13 cellular contexts compared by ENCODE assay signal in the genomic region with DNA sequence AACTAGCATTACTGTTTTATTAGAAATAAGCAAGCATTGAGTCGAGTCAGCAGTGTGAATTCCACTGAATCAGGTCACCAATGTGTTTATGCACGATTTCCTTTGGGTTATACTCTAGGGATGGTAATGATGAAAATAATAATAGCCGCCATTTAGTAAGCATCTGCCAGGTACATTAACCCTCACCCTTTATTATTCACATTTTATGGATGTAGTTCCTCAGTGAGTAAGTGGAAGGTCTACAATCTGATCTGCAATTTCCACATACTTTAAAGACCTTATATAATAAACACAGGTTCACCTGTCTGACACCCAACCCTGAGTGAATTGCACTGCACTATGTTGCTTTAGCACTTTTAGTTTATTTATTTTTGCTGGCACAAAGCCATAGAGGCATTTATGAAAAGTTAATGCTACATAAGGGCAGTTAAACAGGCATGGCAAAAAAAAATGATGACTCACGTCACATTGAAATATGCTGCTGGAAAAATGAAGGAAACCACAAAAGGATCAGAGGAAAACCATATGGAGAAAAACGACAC.
DNase-seq lines count a peak whose midpoint lies in the region; ATAC-seq and TF ChIP-seq lines count a peak whose summit lies in the region.
"Had no signal": no experiment of that assay in that cellular context is flagged by ENCODE, and none has a peak within 500 bp of the region (broad histone marks: within the 10 kb centered on the region; RNA-seq: fewer than 3 reads in every experiment).

No MANE protein-coding gene starts in this region.

- H2BK5ac ChIP-seq in IMR-90 (ENCODE audit: low read depth, low read length, poor library complexity, severe bottlenecking) = peak overlapping the region; percentile 9

- no peak for TF ChIP-seq CTCF in AG10803 (conservative IDR thresholded peaks at IDR 0.05; ENCODE audit: low read length)
- no peak for TF ChIP-seq CTCF in IMR-90 (conservative IDR thresholded peaks at IDR 0.05; ENCODE audit: low read depth, low read length)
- TF ChIP-seq CTCF in omental fat pad (IDR thresholded peaks at IDR 0.05) = no peak

- peak; percentile 83 for ATAC-seq in IMR-90 (ENCODE audit: low read depth)
- ATAC-seq in stimulated activated effector memory CD8-positive, alpha-beta T cell treated with anti-CD3 and anti-CD28 coated beads, Interleukin-12 subunit alpha, Interleukin-12 subunit beta, amount 100 ng/mL, for 72 hours = no peak
- ATAC-seq in HG02938 (IDR thresholded peaks at IDR 0.05; ENCODE audit: unreplicated experiment) = no peak
- no peak for ATAC-seq in omental fat pad (ENCODE audit: low FRiP score)

- POLR2A ChIA-PET in IMR-90 (lab: Charles Lee; ENCODE audit: unreplicated experiment) = no interaction called here

- intact Hi-C loops in IMR-90 (cut with micrococcal nuclease) = no loop called here

- H3K27me3 ChIP-seq in IMR-90 (ENCODE audit: control insufficient read depth, insufficient read depth, low read length) = no peaks in the 10 kb centered on the region

- no peaks in the 10 kb centered on the region for H3K36me3 Mint-ChIP-seq in stimulated activated effector memory CD8-positive, alpha-beta T cell treated with anti-CD3 and anti-CD28 coated beads, Interleukin-12 subunit alpha, Interleukin-12 subunit beta, amount 100 ng/mL, for 72 hours
- H3K36me3 Mint-ChIP-seq: CD8-positive, alpha-beta memory T cell had no signal

- no peak overlapping the region for H2AK9ac ChIP-seq in IMR-90 (replicated peaks; ENCODE audit: low read depth, low read length, poor library complexity)

- H4K8ac ChIP-seq in IMR-90 (ENCODE audit: low read depth in 2 of 2, low read length in 2 of 2) = no peak overlapping the region

- no peak for TF ChIP-seq POLR2A in IMR-90 (IDR thresholded peaks at IDR 0.05; ENCODE audit: low read depth, low read length)

- WGBS in IMR-90 (ENCODE audit: extremely low coverage in 2 of 2, insufficient read length in 1 of 2), 2 experiments = no CpG with 5 or more reads among the region's 5 CpGs

- H3K23ac ChIP-seq in IMR-90 (ENCODE audit: low read depth, low read length) = no peak overlapping the region

- no peak overlapping the region for H2BK20ac ChIP-seq in IMR-90 (ENCODE audit: low read depth, low read length)

- no peak overlapping the region for H2AFZ ChIP-seq in IMR-90 (replicated peaks; ENCODE audit: low read length, poor library complexity)

- H3K9me1 ChIP-seq in IMR-90 (ENCODE audit: insufficient read depth, low read length) = peaks cover 4% of the 10 kb centered on the region; the same call in 1 of the 2 replicates

- H3K18ac ChIP-seq in IMR-90 (ENCODE audit: low read depth, low read length) = no peak overlapping the region; the same call in 1 of the 2 replicates

- no peak overlapping the region for H4K5ac ChIP-seq in IMR-90 (ENCODE audit: low read depth, low read length)

- no peak overlapping the region for H2AK5ac ChIP-seq in IMR-90 (ENCODE audit: low read depth, low read length)

- H3K9me3 ChIP-seq in IMR-90 (ENCODE audit: control insufficient read depth, insufficient read depth, low read length) = no peaks in the 10 kb centered on the region

- no peak overlapping the region for H3K9ac ChIP-seq in IMR-90 (ENCODE audit: low read depth, low read length)

- no peak overlapping the region for H3K56ac ChIP-seq in IMR-90 (ENCODE audit: extremely low read depth, insufficient read depth, low read length)

- H3K9me3 Mint-ChIP-seq in stimulated activated effector memory CD8-positive, alpha-beta T cell treated with anti-CD3 and anti-CD28 coated beads, Interleukin-12 subunit alpha, Interleukin-12 subunit beta, amount 100 ng/mL, for 72 hours = peaks cover 14% of the 10 kb centered on the region
- H3K9me3 Mint-ChIP-seq: brain had no signal

- no peak overlapping the region for H2BK120ac ChIP-seq in IMR-90 (ENCODE audit: low read depth, low read length)

- H3K27ac ChIP-seq in IMR-90 (ENCODE audit: insufficient read depth, low read length) = no peak overlapping the region

- CTCF ChIA-PET in IMR-90 (lab: Yijun Ruan, JAX) = no interaction called here

- no peaks in the 10 kb centered on the region for H4K20me1 ChIP-seq in IMR-90 (ENCODE audit: insufficient read depth, low read length)

- DNase-seq in AG10803 (ENCODE audit: low read depth) = peak; percentile 62
- DNase-seq in IMR-90 = peak; percentile 87
- peak; percentile 2 to 3 for DNase-seq in SHP77 (lab: John Stamatoyannopoulos, UW)
- DNase-seq in glomerular endothelial cell (ENCODE audit: extremely low read depth, low read depth, low spot score) = peak; percentile 10
- DNase-seq in stimulated activated effector memory CD8-positive, alpha-beta T cell treated with anti-CD3 and anti-CD28 coated beads, Interleukin-12 subunit alpha, Interleukin-12 subunit beta, amount 100 ng/mL, for 72 hours (ENCODE audit: low spot score in 2 of 2) = no peak
- no peak for DNase-seq in omental fat pad (ENCODE audit: low spot score)
- DNase-seq in stimulated activated CD4-positive, alpha-beta T cell treated with anti-CD3 and anti-CD28 coated beads, Interleukin-4, amount 100 ng/mL, for 24 hours = no peak
- DNase-seq: CD8-positive, alpha-beta memory T cell; NCI-H2171 treated with DMSO at 0.1 percent for 48 hours; substantia nigra; T-helper 1 cell had no signal

- no peak overlapping the region for H3K14ac ChIP-seq in IMR-90 (replicated peaks; ENCODE audit: low read depth, low read length)

- dilution Hi-C loops in IMR-90 (cut with HindIII; ENCODE audit: low sequenced_read_pairs, unreplicated experiment) = no loop called here

- no peak for TF ChIP-seq RAD21 in IMR-90 (IDR thresholded peaks at IDR 0.05; ENCODE audit: low read length)

- BruUV-seq in IMR-90 (replicated peaks; lab: Mats Ljungman, UMichigan) = no TSS peak

- H3K36me3 ChIP-seq in IMR-90 (ENCODE audit: control insufficient read depth, insufficient read depth, low read length) = no peaks in the 10 kb centered on the region

- H3K4me3 Mint-ChIP-seq in stimulated activated effector memory CD8-positive, alpha-beta T cell treated with anti-CD3 and anti-CD28 coated beads, Interleukin-12 subunit alpha, Interleukin-12 subunit beta, amount 100 ng/mL, for 72 hours = no peak overlapping the region
- H3K4me3 Mint-ChIP-seq: brain; CD8-positive, alpha-beta memory T cell had no signal

- H3K4me3 ChIP-seq in AG10803 (ENCODE audit: low read length) = no peak overlapping the region
- no peak overlapping the region for H3K4me3 ChIP-seq in IMR-90 (ENCODE audit: insufficient read depth, low read depth, low read length)

- H3K4me1 ChIP-seq in IMR-90 (ENCODE audit: control insufficient read depth, insufficient read depth, low read length) = no peaks in the 10 kb centered on the region; the same call in 1 of the 2 replicates

- in situ Hi-C loops in IMR-90 (cut with MboI; ENCODE audit: low sequenced_read_pairs) = no loop called here

- no peak overlapping the region for H3K27ac Mint-ChIP-seq in stimulated activated effector memory CD8-positive, alpha-beta T cell treated with anti-CD3 and anti-CD28 coated beads, Interleukin-12 subunit alpha, Interleukin-12 subunit beta, amount 100 ng/mL, for 72 hours
- H3K27ac Mint-ChIP-seq: brain; CD8-positive, alpha-beta memory T cell had no signal

- no peak overlapping the region for H3K4ac ChIP-seq in IMR-90 (ENCODE audit: low read depth, low read length)

- no peak overlapping the region for H3K4me2 ChIP-seq in IMR-90 (ENCODE audit: low read depth, low read length)

- H2BK15ac ChIP-seq in IMR-90 (ENCODE audit: low read depth, low read length) = no peak overlapping the region

- H3K79me1 ChIP-seq in IMR-90 (ENCODE audit: low read depth in 1 of 2, low read length in 2 of 2) = no peaks in the 10 kb centered on the region; a peak in 1 of 4 replicates

- no peaks in the 10 kb centered on the region for H3K4me1 Mint-ChIP-seq in stimulated activated effector memory CD8-positive, alpha-beta T cell treated with anti-CD3 and anti-CD28 coated beads, Interleukin-12 subunit alpha, Interleukin-12 subunit beta, amount 100 ng/mL, for 72 hours
- H3K4me1 Mint-ChIP-seq: CD8-positive, alpha-beta memory T cell had no signal

- H4K91ac ChIP-seq in IMR-90 (ENCODE audit: insufficient read depth, low read depth, low read length) = no peak overlapping the region

TF ChIP-seq in IMR-90, 13 proteins besides CTCF, POLR2A, EP300 and RAD21:
- TF ChIP-seq CEBPB (IDR thresholded peaks at IDR 0.05; ENCODE audit: low read depth, low read length) (no peak), RCOR1 (IDR thresholded peaks at IDR 0.05; ENCODE audit: insufficient replicate concordance, low read length) (no peak), NFE2L2 (IDR thresholded peaks at IDR 0.05; ENCODE audit: low read depth, low read length) (peak; percentile 74), SMC3 (IDR thresholded peaks at IDR 0.05; ENCODE audit: low read depth, low read length) (no peak), MAZ (IDR thresholded peaks at IDR 0.05; ENCODE audit: borderline replicate concordance, low read depth, low read length) (no peak), MXI1 (IDR thresholded peaks at IDR 0.05; ENCODE audit: borderline replicate concordance, low read depth, low read length) (no peak), RFX5 (IDR thresholded peaks at IDR 0.05; ENCODE audit: low read depth, low read length) (no peak), MAFK (IDR thresholded peaks at IDR 0.05; ENCODE audit: low read depth, low read length) (peak; percentile 63), BHLHE40 (IDR thresholded peaks at IDR 0.05; ENCODE audit: low read depth, low read length) (no peak), FOS (IDR thresholded peaks at IDR 0.05; ENCODE audit: low read depth, low read length) (peak; percentile 73), CHD1 (IDR thresholded peaks at IDR 0.05; ENCODE audit: low read depth, low read length) (no peak)
- TF ChIP-seq, protein P1, sequence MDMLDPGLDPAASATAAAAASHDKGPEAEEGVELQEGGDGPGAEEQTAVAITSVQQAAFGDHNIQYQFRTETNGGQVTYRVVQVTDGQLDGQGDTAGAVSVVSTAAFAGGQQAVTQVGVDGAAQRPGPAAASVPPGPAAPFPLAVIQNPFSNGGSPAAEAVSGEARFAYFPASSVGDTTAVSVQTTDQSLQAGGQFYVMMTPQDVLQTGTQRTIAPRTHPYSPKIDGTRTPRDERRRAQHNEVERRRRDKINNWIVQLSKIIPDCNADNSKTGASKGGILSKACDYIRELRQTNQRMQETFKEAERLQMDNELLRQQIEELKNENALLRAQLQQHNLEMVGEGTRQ (IDR thresholded peaks at IDR 0.05; ENCODE audit: low read depth, low read length) = no peak
- TF ChIP-seq, protein P2, sequence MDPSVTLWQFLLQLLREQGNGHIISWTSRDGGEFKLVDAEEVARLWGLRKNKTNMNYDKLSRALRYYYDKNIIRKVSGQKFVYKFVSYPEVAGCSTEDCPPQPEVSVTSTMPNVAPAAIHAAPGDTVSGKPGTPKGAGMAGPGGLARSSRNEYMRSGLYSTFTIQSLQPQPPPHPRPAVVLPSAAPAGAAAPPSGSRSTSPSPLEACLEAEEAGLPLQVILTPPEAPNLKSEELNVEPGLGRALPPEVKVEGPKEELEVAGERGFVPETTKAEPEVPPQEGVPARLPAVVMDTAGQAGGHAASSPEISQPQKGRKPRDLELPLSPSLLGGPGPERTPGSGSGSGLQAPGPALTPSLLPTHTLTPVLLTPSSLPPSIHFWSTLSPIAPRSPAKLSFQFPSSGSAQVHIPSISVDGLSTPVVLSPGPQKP (IDR thresholded peaks at IDR 0.05; ENCODE audit: borderline replicate concordance, low read depth, low read length) = no peak
TF ChIP-seq in IMR-90: peak in this region for 3.

Comparison
In these comparisons a context has a peak if more than half of its experiments do, and no peak if none do; other contexts are left out.
1. DNase-seq: peak in AG10803 (single experiment), IMR-90 (single experiment), SHP77 (2 of 2) and glomerular endothelial cell (single experiment); none in stimulated activated effector memory CD8-positive, alpha-beta T cell treated with anti-CD3 and anti-CD28 coated beads, Interleukin-12 subunit alpha, Interleukin-12 subunit beta, amount 100 ng/mL, for 72 hours (0 of 2), omental fat pad (single experiment) and stimulated activated CD4-positive, alpha-beta T cell treated with anti-CD3 and anti-CD28 coated beads, Interleukin-4, amount 100 ng/mL, for 24 hours (single experiment).